Comparison of ENCODE assay signal across 8 cellular contexts in genomic region chr6:31197559-31198305, GRCh38. TPM values are rescaled to one million over a fixed set of nuclear protein-coding genes. Genes with fewer than 3 reads are reported as not detected.
DNase-seq lines count a peak whose midpoint lies in the region; ATAC-seq, FAIRE-seq and TF ChIP-seq lines count a peak whose summit lies in the region.

No MANE protein-coding gene starts in this region.

- no peaks in the 10 kb centered on the region for H3K27me3 ChIP-seq in right atrium auricular region

- H3K9me3 ChIP-seq in right atrium auricular region, result peaks cover 0 to 9% of the 10 kb centered on the region in 2 donors

- peak; percentile 66 for ATAC-seq in HG02840 (IDR thresholded peaks at IDR 0.05; ENCODE audit: low FRiP score, unreplicated experiment)

- TF ChIP-seq CTCF in GM12875 (IDR thresholded peaks at IDR 0.05; ENCODE audit: borderline replicate concordance, insufficient read depth, low read depth, low read length) (no peak), right atrium auricular region (IDR thresholded peaks at IDR 0.05) (no peak)

- no peak for FAIRE-seq in urothelium cell line (lab: Jason Lieb, UNC)

- H3K4me3 ChIP-seq in GM12875 (ENCODE audit: low read depth, low read length) (peak overlapping the region; percentile 75), right atrium auricular region (peak overlapping the region; percentile 62 to 71)

- peaks cover 0 to 16% of the 10 kb centered on the region in 2 donors for H3K4me1 ChIP-seq in right atrium auricular region

- H3K36me3 ChIP-seq in right atrium auricular region, result no peaks in the 10 kb centered on the region

- peak; percentile 67 for DNase-seq in NCI-H1436 treated with DMSO at 0.1 percent for 48 hours (lab: John Stamatoyannopoulos, UW)
- DNase-seq in T-helper 1 cell, result peak; percentile 90 to 96 (median 94)
- peak; percentile 69 for DNase-seq in amniotic epithelial cell (ENCODE audit: low read depth)
- DNase-seq in right atrium auricular region (ENCODE audit: low spot score), result peak; percentile 97
- peak; percentile 37 for DNase-seq in pulmonary artery endothelial cell (ENCODE audit: low read depth, low spot score)
- DNase-seq in urothelium cell line (ENCODE audit: low spot score), result peak; percentile 74

- H3K27ac ChIP-seq in right atrium auricular region, result peak overlapping the region; percentile 92 to 96

RNA-seq across cellular contexts. Expression of gene POU5F1, which starts 27.2 kb away (rescaled TPM):
- not detected for total RNA-seq in right atrium auricular region
- 0.56 and 1.6 TPM in 2 replicates for total RNA-seq in pulmonary artery endothelial cell

RNA-seq across cellular contexts. Expression of gene TCF19, which starts 39.3 kb away (rescaled TPM):
- total RNA-seq in right atrium auricular region (1 to 10 TPM; 1.5 to 1.6 TPM), pulmonary artery endothelial cell (20.4 and 44.6 TPM in 2 replicates)

RNA-seq across cellular contexts. Expression of gene CCHCR1, which starts 40.1 kb away (rescaled TPM):
- 1 to 10 TPM; 7.6 to 9.1 TPM for total RNA-seq in right atrium auricular region
- total RNA-seq in pulmonary artery endothelial cell, result 16.3 and 27.6 TPM in 2 replicates

RNA-seq across cellular contexts. Expression of gene PSORS1C2, which starts 58.9 kb away (rescaled TPM):
- total RNA-seq in right atrium auricular region (not detected), pulmonary artery endothelial cell (not detected in 2 replicates)

Comparison
In these comparisons a context has a peak if more than half of its experiments do, and no peak if none do; other contexts are left out.
1. Peak in every context shown above with its lines: DNase-seq, ATAC-seq, H3K4me3 ChIP-seq and H3K27ac ChIP-seq.
2. DNase-seq: peak in every context shown above with its lines; median percentile 97 in right atrium auricular region; 94 in T-helper 1 cell; 74 in urothelium cell line; 69 in amniotic epithelial cell; 67 in NCI-H1436 treated with DMSO at 0.1 percent for 48 hours; 37 in pulmonary artery endothelial cell.